8 cellular contexts compared by ENCODE assay signal in genomic region chr6:153511896-153512496, GRCh38.
DNase-seq lines count a peak whose midpoint lies in the region; ATAC-seq, FAIRE-seq and TF ChIP-seq lines count a peak whose summit lies in the region.

No MANE protein-coding gene starts in this region.

- H3K9ac ChIP-seq in K562 (ENCODE audit: insufficient read depth in 1 of 2, low read depth in 2 of 2, low read length in 2 of 2) (no peak overlapping the region), keratinocyte (ENCODE audit: control insufficient read depth, extremely low read depth, insufficient read depth, low read length) (no peak overlapping the region)

- TF ChIP-seq RAD21 in K562 (CRISPR knock-in tag; conservative IDR thresholded peaks at IDR 0.05 in 1 of 2, IDR thresholded peaks at IDR 0.05 in 1 of 2): peak in 1 of 2 experiments; percentile 42; a peak in 2 of 4 replicates

- H3K27ac ChIP-seq in K562 (ENCODE audit: extremely low read depth, low read depth, low read length) (no peak overlapping the region), keratinocyte (ENCODE audit: control insufficient read depth, insufficient read depth, low read length) (no peak overlapping the region), vagina (no peak overlapping the region)

- no peak overlapping the region for H3K4me3 ChIP-seq in AG09309 (ENCODE audit: control insufficient read depth, low read depth, low read length)
- no peak overlapping the region for H3K4me3 ChIP-seq in K562
- no peak overlapping the region for H3K4me3 ChIP-seq in keratinocyte (ENCODE audit: control insufficient read depth in 2 of 3, extremely low read depth in 1 of 3, insufficient read depth in 2 of 3, low read depth in 1 of 3, low read length in 3 of 3)
- H3K4me3 ChIP-seq in vagina: no peak overlapping the region

- BruUV-seq in K562 (replicated peaks; lab: Mats Ljungman, UMichigan): no TSS peak

- TF ChIP-seq POLR2A in K562 (conservative IDR thresholded peaks at IDR 0.05) (no peak), vagina (IDR thresholded peaks at IDR 0.05) (no peak)

- no peak for DNase-seq in AG09309 (ENCODE audit: low read depth)
- DNase-seq in NCI-H1105 (lab: John Stamatoyannopoulos, UW): peak; percentile 7
- DNase-seq in K562 (ENCODE audit: extremely low read depth in 1 of 4, low spot score in 3 of 4): peak; percentile 19 to 39 (median 30)
- no peak for DNase-seq in keratinocyte (ENCODE audit: low read depth, low spot score)
- no peak for DNase-seq in vagina (ENCODE audit: extremely low spot score in 2 of 2)

- H3K9me3 ChIP-seq in K562 (replicated peaks; ENCODE audit: control insufficient read depth, insufficient read depth, low read depth, low read length): no peaks in the 10 kb centered on the region
- H3K9me3 ChIP-seq in keratinocyte (ENCODE audit: control insufficient read depth, low read depth, low read length): no peaks in the 10 kb centered on the region
- no peaks in the 10 kb centered on the region for H3K9me3 ChIP-seq in vagina

- H3K79me2 ChIP-seq in K562 (ENCODE audit: control insufficient read depth, insufficient read depth, low read length) (no peaks in the 10 kb centered on the region), keratinocyte (ENCODE audit: control insufficient read depth, insufficient read depth, low read length) (no peaks in the 10 kb centered on the region)

- H3K36me3 ChIP-seq in K562 (ENCODE audit: control insufficient read depth, insufficient read depth, low read length) (no peaks in the 10 kb centered on the region), keratinocyte (ENCODE audit: control insufficient read depth in 2 of 2, extremely low read depth in 1 of 2, insufficient read depth in 2 of 2, low read length in 2 of 2) (no peaks in the 10 kb centered on the region), vagina (no peaks in the 10 kb centered on the region)

- peak; percentile 95 for ATAC-seq in GM18502 (IDR thresholded peaks at IDR 0.05; ENCODE audit: poor library complexity, unreplicated experiment)
- peak; percentile 93 for ATAC-seq in HG02852 (IDR thresholded peaks at IDR 0.05; ENCODE audit: unreplicated experiment)
- ATAC-seq in K562: peak; percentile 68
- no peak for ATAC-seq in GM18861 (IDR thresholded peaks at IDR 0.05; ENCODE audit: unreplicated experiment)

- H4K20me1 ChIP-seq in K562 (replicated peaks; ENCODE audit: control insufficient read depth, insufficient read depth, low read length) (no peaks in the 10 kb centered on the region), keratinocyte (ENCODE audit: control insufficient read depth, extremely low read depth, insufficient read depth, low read length) (no peaks in the 10 kb centered on the region)

- no peaks in the 10 kb centered on the region for H3K27me3 ChIP-seq in K562 (ENCODE audit: control insufficient read depth in 2 of 2, insufficient read depth in 2 of 2, low read length in 2 of 2)
- no peaks in the 10 kb centered on the region for H3K27me3 ChIP-seq in keratinocyte (ENCODE audit: control insufficient read depth, extremely low read depth, insufficient read depth, low read length)
- H3K27me3 ChIP-seq in vagina: no peaks in the 10 kb centered on the region

- peak; percentile 64 for FAIRE-seq in K562 (lab: Jason Lieb, UNC)
- FAIRE-seq in keratinocyte (lab: Jason Lieb, UNC): no peak

- peak; percentile 68 for TF ChIP-seq CTCF in AG09309 (IDR thresholded peaks at IDR 0.05; ENCODE audit: control insufficient read depth, insufficient read depth, low read depth, low read length, missing control alignments)
- peak in 2 of 3 experiments; percentile 38 to 39; a peak in 3 of 6 replicates for TF ChIP-seq CTCF in K562 (IDR thresholded peaks at IDR 0.05 in 2 of 3, conservative IDR thresholded peaks at IDR 0.05 in 1 of 3; ENCODE audit: insufficient read depth in 2 of 3, low read depth in 1 of 3, low read length in 3 of 3)
- peak; percentile 30 to 61 (median 38) for TF ChIP-seq CTCF in keratinocyte (optimal IDR thresholded peaks at IDR 0.05 in 1 of 3, IDR thresholded peaks at IDR 0.05 in 1 of 3, conservative IDR thresholded peaks at IDR 0.05 in 1 of 3; ENCODE audit: extremely low read depth in 1 of 3, insufficient read depth in 2 of 3, low read length in 3 of 3)
- TF ChIP-seq CTCF in vagina (IDR thresholded peaks at IDR 0.05): peak in 1 of 3 experiments; percentile 28

- intact Hi-C loops in K562 (cut with micrococcal nuclease): loop anchor here (5.0 kb wide), 1 partner anchor 480 kb away; no protein-coding TSS in a partner anchor
- intact Hi-C loops in vagina (cut with DNase I): no loop called here

- H3K9me1 ChIP-seq in K562 (ENCODE audit: control insufficient read depth, insufficient read depth, low read length) (no peaks in the 10 kb centered on the region), keratinocyte (ENCODE audit: control insufficient read depth, extremely low read depth, insufficient read depth, low read length) (no peaks in the 10 kb centered on the region)

- H3K4me1 ChIP-seq in K562 (replicated peaks in 1 of 2; ENCODE audit: control insufficient read depth in 2 of 2, insufficient read depth in 2 of 2, low read length in 2 of 2) (no peaks in the 10 kb centered on the region), keratinocyte (ENCODE audit: control insufficient read depth, extremely low read depth, insufficient read depth, low read length) (no peaks in the 10 kb centered on the region), vagina (no peaks in the 10 kb centered on the region)

- CTCF ChIA-PET in K562 (lab: Yijun Ruan, JAX; ENCODE audit: low intra/inter-chr PET ratio): no interaction called here

- in situ Hi-C loops in K562 (cut with MboI): no loop called here

- 0% methylated on average over 2 of the region's 2 CpGs for WGBS in K562 (ENCODE audit: insufficient coverage, low coverage, missing lambda C conversion rate)

- POLR2A ChIA-PET in K562 (lab: Yijun Ruan, JAX): no interaction called here

- dilution Hi-C loops in keratinocyte (cut with MboI; ENCODE audit: extremely low pct_ligation_motif_present, low sequenced_read_pairs): no loop called here

- H3K4me2 ChIP-seq in K562 (ENCODE audit: insufficient read depth, low read length) (no peak overlapping the region), keratinocyte (ENCODE audit: control insufficient read depth, extremely low read depth, insufficient read depth, low read depth, low read length) (no peak overlapping the region)

- H2AFZ ChIP-seq in K562 (ENCODE audit: low read depth, low read length) (no peak overlapping the region), keratinocyte (ENCODE audit: control insufficient read depth, low read length) (no peak overlapping the region)

- no peak for TF ChIP-seq EP300 in K562 (IDR thresholded peaks at IDR 0.05; ENCODE audit: low read length)

TF ChIP-seq in K562, 482 proteins besides CTCF, POLR2A, EP300 and RAD21 (continues in another document):
- TF ChIP-seq, protein P1, sequence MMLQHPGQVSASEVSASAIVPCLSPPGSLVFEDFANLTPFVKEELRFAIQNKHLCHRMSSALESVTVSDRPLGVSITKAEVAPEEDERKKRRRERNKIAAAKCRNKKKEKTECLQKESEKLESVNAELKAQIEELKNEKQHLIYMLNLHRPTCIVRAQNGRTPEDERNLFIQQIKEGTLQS (IDR thresholded peaks at IDR 0.05): no peak
- TF ChIP-seq, protein P1 (CRISPR knock-in tag; conservative IDR thresholded peaks at IDR 0.05): no peak
- no peak for TF ChIP-seq ZFP36 (IDR thresholded peaks at IDR 0.05; ENCODE audit: low read depth, low read length, partially characterized antibody)
- no peak for TF ChIP-seq SUPT5H (IDR thresholded peaks at IDR 0.05)

Comparison
In these comparisons a context has a peak if more than half of its experiments do, and no peak if none do; other contexts are left out.
1. DNase-seq: peak in NCI-H1105 (single experiment) and K562 (4 of 4); none in AG09309 (single experiment), keratinocyte (single experiment) and vagina (0 of 2).